In the genomic region with DNA sequence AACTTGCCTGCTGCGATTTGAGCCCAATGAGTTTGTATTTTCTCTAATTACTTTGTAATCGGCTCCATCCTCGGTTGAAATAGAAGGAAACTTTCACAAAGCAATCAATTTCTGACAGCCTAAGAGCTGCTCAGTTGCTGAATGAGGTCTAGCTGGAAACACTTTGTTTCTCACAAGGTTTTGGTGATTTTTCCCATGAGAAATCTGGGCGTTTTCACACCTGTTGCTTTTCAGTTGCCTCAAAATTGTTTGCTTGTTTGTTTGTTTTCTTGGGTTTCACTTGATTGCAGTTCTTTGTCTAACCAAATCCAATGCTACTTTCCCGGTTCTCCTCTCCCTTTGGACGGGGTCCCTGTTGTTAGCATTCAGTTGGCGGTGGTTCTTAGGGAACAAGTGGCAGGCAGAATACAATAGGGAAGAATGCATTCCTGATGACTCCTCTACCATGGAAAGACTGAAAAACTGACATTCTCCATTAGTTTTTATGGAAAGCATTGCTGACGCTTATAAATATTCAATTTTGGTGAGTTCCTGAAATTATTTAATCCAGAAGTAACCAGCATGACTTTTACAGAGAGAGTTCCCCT, we compare ENCODE assay signal across 9 cellular contexts.
DNase-seq lines count a peak whose midpoint lies in the region; ATAC-seq and TF ChIP-seq lines count a peak whose summit lies in the region.
"Had no signal": no experiment of that assay in that cellular context is flagged by ENCODE, and none has a peak within 500 bp of the region (broad histone marks: within the 10 kb centered on the region; RNA-seq: fewer than 3 reads in every experiment).

No MANE protein-coding gene starts in this region.

- no peaks in the 10 kb centered on the region for H3K36me3 Mint-ChIP-seq in neural progenitor cell
- H3K36me3 Mint-ChIP-seq in stimulated activated effector memory CD8-positive, alpha-beta T cell treated with anti-CD3 and anti-CD28 coated beads, Interleukin-12 subunit alpha, Interleukin-12 subunit beta, amount 100 ng/mL, for 72 hours, result no peaks in the 10 kb centered on the region

- POLR2A ChIA-PET in AG04449 (lab: Yijun Ruan, JAX), result no interaction called here
- POLR2A ChIA-PET in Panc1 (lab: Charles Lee), result interaction anchor here (0.6 kb wide), 1 partner anchor 191 kb away, joined by 3 read pairs; no protein-coding TSS in a partner anchor

- no peaks in the 10 kb centered on the region for H3K4me1 ChIP-seq in Panc1 (ENCODE audit: control insufficient read depth, insufficient read depth, low read length)
- H3K4me1 ChIP-seq in neural progenitor cell, result peaks cover 55% of the 10 kb centered on the region

- H3K4me2 ChIP-seq in neural progenitor cell, result peak overlapping the region; percentile 85

- peaks cover 69% of the 10 kb centered on the region for H3K4me1 Mint-ChIP-seq in neural progenitor cell
- no peaks in the 10 kb centered on the region for H3K4me1 Mint-ChIP-seq in stimulated activated effector memory CD8-positive, alpha-beta T cell treated with anti-CD3 and anti-CD28 coated beads, Interleukin-12 subunit alpha, Interleukin-12 subunit beta, amount 100 ng/mL, for 72 hours

- intact Hi-C loops in Panc1 (cut with micrococcal nuclease; ENCODE audit: unreplicated experiment), result no loop called here

- no peaks in the 10 kb centered on the region for H3K9me3 Mint-ChIP-seq in neural progenitor cell
- H3K9me3 Mint-ChIP-seq in stimulated activated effector memory CD8-positive, alpha-beta T cell treated with anti-CD3 and anti-CD28 coated beads, Interleukin-12 subunit alpha, Interleukin-12 subunit beta, amount 100 ng/mL, for 72 hours, result no peaks in the 10 kb centered on the region

- in situ Hi-C loops in Panc1 (cut with HindIII; ENCODE audit: low pct_unique_long_range_greater_than_20kb, low sequenced_read_pairs), result no loop called here

- H3K9ac ChIP-seq in neural progenitor cell, result peak overlapping the region; percentile 69

- peaks cover 3% of the 10 kb centered on the region for H3K27me3 Mint-ChIP-seq in neural progenitor cell (ENCODE audit: insufficient read depth, low read depth)

- no peak overlapping the region for H2AFZ ChIP-seq in neural progenitor cell (replicated peaks)

- H3K4me3 ChIP-seq in AG04449 (ENCODE audit: low read depth, low read length), result peak overlapping the region; percentile 65
- peak overlapping the region; percentile 51 to 69 for H3K4me3 ChIP-seq in Panc1 (ENCODE audit: low read depth in 2 of 2, low read length in 2 of 2)
- peak overlapping the region; percentile 50 for H3K4me3 ChIP-seq in fibroblast of mammary gland (ENCODE audit: control insufficient read depth, low read depth, low read length)
- peak overlapping the region; percentile 77 for H3K4me3 ChIP-seq in neural progenitor cell

- H3K36me3 ChIP-seq in Panc1 (ENCODE audit: control insufficient read depth, insufficient read depth, low read length) (no peaks in the 10 kb centered on the region), neural progenitor cell (no peaks in the 10 kb centered on the region)

- TF ChIP-seq CTCF in AG04449 (IDR thresholded peaks at IDR 0.05; ENCODE audit: insufficient read depth, low read length, missing control alignments) (no peak), Panc1 (IDR thresholded peaks at IDR 0.05) (no peak), fibroblast of mammary gland (conservative IDR thresholded peaks at IDR 0.05; ENCODE audit: control insufficient read depth, insufficient read depth, low read depth, low read length) (no peak), neural progenitor cell (IDR thresholded peaks at IDR 0.05) (no peak)

- H3K79me2 ChIP-seq in neural progenitor cell (ENCODE audit: low read depth), result peaks cover 49% of the 10 kb centered on the region

- H3K27ac Mint-ChIP-seq in neural progenitor cell, result peak overlapping the region; percentile 99
- H3K27ac Mint-ChIP-seq in stimulated activated effector memory CD8-positive, alpha-beta T cell treated with anti-CD3 and anti-CD28 coated beads, Interleukin-12 subunit alpha, Interleukin-12 subunit beta, amount 100 ng/mL, for 72 hours, result no peak overlapping the region

- BruUV-seq in Panc1 (replicated peaks; lab: Mats Ljungman, UMichigan), result no TSS peak

- no peaks in the 10 kb centered on the region for H4K20me1 ChIP-seq in neural progenitor cell (ENCODE audit: low read depth)

- ATAC-seq in Panc1, result no peak
- no peak for ATAC-seq in stimulated activated effector memory CD8-positive, alpha-beta T cell treated with anti-CD3 and anti-CD28 coated beads, Interleukin-12 subunit alpha, Interleukin-12 subunit beta, amount 100 ng/mL, for 72 hours

- no peak overlapping the region for H3K27ac ChIP-seq in Panc1 (ENCODE audit: low read length)
- H3K27ac ChIP-seq in neural progenitor cell, result peak overlapping the region; percentile 99

- peaks cover 45% of the 10 kb centered on the region for H3F3A ChIP-seq in neural progenitor cell (ENCODE audit: low read depth)

- DNase-seq in AG04449 (ENCODE audit: low read depth, low spot score), result no peak
- DNase-seq in Panc1 (ENCODE audit: low read depth, low spot score), result no peak
- DNase-seq in fibroblast of mammary gland (ENCODE audit: low read depth), result no peak
- peak; percentile 87 for DNase-seq in neural progenitor cell (ENCODE audit: low spot score)
- no peak for DNase-seq in activated CD4-positive, CD25-positive, alpha-beta regulatory T cell treated with anti-CD3 and anti-CD28 coated beads, Interleukin-2, amount 50 U/mL, for 72 hours
- no peak for DNase-seq in activated naive CD4-positive, alpha-beta T cell (lab: John Stamatoyannopoulos, UW)
- no peak for DNase-seq in stimulated activated effector memory CD8-positive, alpha-beta T cell treated with anti-CD3 and anti-CD28 coated beads, Interleukin-12 subunit alpha, Interleukin-12 subunit beta, amount 100 ng/mL, for 72 hours (ENCODE audit: low spot score in 2 of 2)
- no peak for DNase-seq in activated naive CD4-positive, alpha-beta T cell treated with anti-CD3 and anti-CD28 coated beads, Interleukin-2, amount 50 U/mL, for 16 hours
- DNase-seq: occipital lobe had no signal

- CTCF ChIA-PET in AG04449 (lab: Yijun Ruan, JAX) (interaction anchor here (0.7 to 1.6 kb wide), 9 partner anchors 9 to 845 kb away, joined by 3 to 5 read pairs (median 4); no protein-coding TSS in a partner anchor), Panc1 (lab: Charles Lee) (no interaction called here)

- peak overlapping the region; percentile 97 for H3K4me3 Mint-ChIP-seq in neural progenitor cell
- no peak overlapping the region for H3K4me3 Mint-ChIP-seq in stimulated activated effector memory CD8-positive, alpha-beta T cell treated with anti-CD3 and anti-CD28 coated beads, Interleukin-12 subunit alpha, Interleukin-12 subunit beta, amount 100 ng/mL, for 72 hours

- H3K9me3 ChIP-seq in Panc1 (ENCODE audit: control insufficient read depth, insufficient read depth, low read depth, low read length), result no peaks in the 10 kb centered on the region
- no peaks in the 10 kb centered on the region for H3K9me3 ChIP-seq in neural progenitor cell (ENCODE audit: low read depth)

- H3K27me3 ChIP-seq in Panc1 (ENCODE audit: control insufficient read depth, insufficient read depth, low read length), result peaks cover 6% of the 10 kb centered on the region
- no peaks in the 10 kb centered on the region for H3K27me3 ChIP-seq in neural progenitor cell
